ENCODE assay signal across 34 cellular contexts in genomic region chr11:6725386-6725896, GRCh38. TPM values are rescaled to one million over a fixed set of nuclear protein-coding genes. Genes with fewer than 3 reads are reported as not detected.
"Had no signal": no experiment of that assay in that cellular context is flagged by ENCODE, and none has a peak within 500 bp of the region (broad histone marks: within the 10 kb centered on the region; RNA-seq: fewer than 3 reads in every experiment).

No MANE protein-coding gene starts in this region.

- H3K27ac Mint-ChIP-seq: activated CD4-positive, alpha-beta T cell treated with anti-CD3 and anti-CD28 coated beads, Interleukin-2, amount 10 ng/mL, durations not matched to agents 24 days and 14 days; activated T-helper 1 cell treated with anti-CD3 and anti-CD28 coated beads, Interleukin-12 subunit alpha, Interleukin-12 subunit beta, Interleukin-2, Interleukin-4 antibody, amounts not matched to agents 30 ng/mL and 10 ng/mL and 1 ng/mL, durations not matched to agents 14 hours and 24 hours and 36 hours had no signal

- H3K27me3 Mint-ChIP-seq: activated CD4-positive, alpha-beta T cell treated with anti-CD3 and anti-CD28 coated beads, Interleukin-2, amount 10 ng/mL, durations not matched to agents 24 days and 14 days had no signal

- ATAC-seq: gastrocnemius medialis, left cardiac atrium, left ventricle myocardium superior, pancreas, upper lobe of right lung had no signal

- H3K4me2 ChIP-seq: hepatocyte, smooth muscle cell had no signal

- H3K4me1 ChIP-seq: gastrocnemius medialis, pancreas, prostate gland, suprapubic skin, tibial artery, upper lobe of right lung had no signal

- H3K4me3 ChIP-seq: gastrocnemius medialis, hepatocyte, pancreas, prostate gland, smooth muscle cell, suprapubic skin, tibial artery, upper lobe of right lung had no signal

- H3K4me3 Mint-ChIP-seq: activated CD4-positive, alpha-beta T cell treated with anti-CD3 and anti-CD28 coated beads, Interleukin-2, amount 10 ng/mL, durations not matched to agents 24 days and 14 days; activated naive CD4-positive, alpha-beta T cell treated with anti-CD3 and anti-CD28 coated beads for 36 hours; activated T-helper 1 cell treated with anti-CD3 and anti-CD28 coated beads, Interleukin-12 subunit alpha, Interleukin-12 subunit beta, Interleukin-2, Interleukin-4 antibody, amounts not matched to agents 30 ng/mL and 10 ng/mL and 1 ng/mL, durations not matched to agents 14 hours and 24 hours and 36 hours; neural crest cell had no signal

- DNase-seq: activated CD4-positive, alpha-beta T cell treated with anti-CD3 and anti-CD28 coated beads, Interleukin-2, amount 10 ng/mL, durations not matched to agents 24 days and 14 days; activated CD4-positive, CD25-positive, alpha-beta regulatory T cell treated with anti-CD3 and anti-CD28 coated beads, Interleukin-2, amount 50 U/mL, for 72 hours; activated effector memory CD4-positive, alpha-beta T cell treated with anti-CD3 and anti-CD28 coated beads, Interleukin-2, amount 50 U/mL, for 16 hours; activated naive CD4-positive, alpha-beta T cell treated with anti-CD3 and anti-CD28 coated beads for 36 hours; activated T-cell treated with anti-CD3 and anti-CD28 coated beads for 4 hours; anterior cingulate cortex; dermis blood vessel endothelial cell; effector CD4-positive, alpha-beta T cell; gastrocnemius medialis; left cardiac atrium; left ventricle myocardium superior; nucleus accumbens; pancreas; retina; stimulated activated CD4-positive, alpha-beta T cell treated with anti-CD3 and anti-CD28 coated beads, Interleukin-1b, Interleukin-23, amount 100 ng/mL, for 48 hours; stimulated activated CD4-positive, alpha-beta T cell treated with anti-CD3 and anti-CD28 coated beads, Interleukin-4, amount 100 ng/mL, for 4 hours; stimulated activated naive CD4-positive, alpha-beta T cell; T-helper 9 cell; tibial artery; upper lobe of right lung had no signal

- H3K27ac ChIP-seq: epithelial cell of prostate, gastrocnemius medialis, hepatocyte, pancreas, prostate gland, suprapubic skin, tibial artery, upper lobe of right lung had no signal

- H3K9me3 ChIP-seq: gastrocnemius medialis, pancreas, prostate gland, suprapubic skin, upper lobe of right lung had no signal

- FAIRE-seq: bronchial epithelial cell, endometrium, keratinocyte, pancreas had no signal

- H3K79me2 ChIP-seq: hepatocyte had no signal

- H3K27me3 ChIP-seq: gastrocnemius medialis, hepatocyte, pancreas, suprapubic skin, upper lobe of right lung had no signal

- H2AFZ ChIP-seq: hepatocyte had no signal

- H3K36me3 ChIP-seq: gastrocnemius medialis, pancreas, prostate gland, suprapubic skin, upper lobe of right lung had no signal

RNA-seq across cellular contexts. Expression of gene OR2AG2, which starts 46.3 kb away (rescaled TPM):
- total RNA-seq: dermis blood vessel endothelial cell; gastrocnemius medialis; left ventricle myocardium superior; mucosa of gallbladder; T-helper 1 cell treated with Interleukin-12 subunit alpha and Interleukin-12 subunit beta and Interleukin-4 antibody, amounts not matched to agents 30 ng/mL and 1 ng/mL, for 36 hours had no signal
- polyA plus RNA-seq: hepatocyte, pancreas had no signal

RNA-seq across cellular contexts. Expression of gene OR2AG1, which starts 57.4 kb away (rescaled TPM):
- total RNA-seq: activated CD4-positive, alpha-beta T cell treated with anti-CD3 and anti-CD28 coated beads, Interleukin-2, amount 10 ng/mL, durations not matched to agents 24 days and 14 days; activated naive CD4-positive, alpha-beta T cell treated with anti-CD3 and anti-CD28 coated beads for 36 hours; activated T-helper 1 cell treated with anti-CD3 and anti-CD28 coated beads, Interleukin-12 subunit alpha, Interleukin-12 subunit beta, Interleukin-2, Interleukin-4 antibody, amounts not matched to agents 30 ng/mL and 10 ng/mL and 1 ng/mL, durations not matched to agents 14 hours and 24 hours and 36 hours; bronchial epithelial cell; dermis blood vessel endothelial cell; gastrocnemius medialis; left cardiac atrium; left ventricle myocardium superior; lung microvascular endothelial cell; mucosa of gallbladder; neural crest cell; pancreas; prostate gland; smooth muscle cell; suprapubic skin; T-helper 1 cell treated with Interleukin-12 subunit alpha and Interleukin-12 subunit beta and Interleukin-4 antibody, amounts not matched to agents 30 ng/mL and 1 ng/mL, for 36 hours; upper lobe of right lung had no signal
- polyA plus RNA-seq: adipose tissue, hepatocyte, keratinocyte, pancreas, smooth muscle cell had no signal
